23 cellular contexts compared by ENCODE assay signal in genomic region chr3:140708815-140709214, GRCh38. TPM values are rescaled to one million over a fixed set of nuclear protein-coding genes. Genes with fewer than 3 reads are reported as not detected.
A peak's percentile ranks its signal among the peaks of the same experiment; 100 is the strongest.
DNase-seq lines count a peak whose midpoint lies in the region; ATAC-seq and TF ChIP-seq lines count a peak whose summit lies in the region.
"Had no signal": no experiment of that assay in that cellular context is flagged by ENCODE, and none has a peak within 500 bp of the region (broad histone marks: within the 10 kb centered on the region; RNA-seq: fewer than 3 reads in every experiment).

No MANE protein-coding gene starts in this region.

- H2AFZ ChIP-seq in smooth muscle cell (ENCODE audit: low read depth): no peak overlapping the region
- H2AFZ ChIP-seq: GM23248 had no signal

- no peaks in the 10 kb centered on the region for H3K79me2 ChIP-seq in smooth muscle cell (ENCODE audit: low read depth)

- ATAC-seq in Right ventricle myocardium inferior (peak; percentile 38), gastrocnemius medialis (peak; percentile 39 to 42), GM18505 (IDR thresholded peaks at IDR 0.05; ENCODE audit: unreplicated experiment) (no peak)

- no peaks in the 10 kb centered on the region for H3K36me3 ChIP-seq in right atrium auricular region
- no peaks in the 10 kb centered on the region for H3K36me3 ChIP-seq in gastrocnemius medialis
- no peaks in the 10 kb centered on the region for H3K36me3 ChIP-seq in smooth muscle cell (ENCODE audit: low read depth)
- H3K36me3 ChIP-seq: BE2C had no signal

- no peak for TF ChIP-seq CTCF in right atrium auricular region (IDR thresholded peaks at IDR 0.05)
- no peak for TF ChIP-seq CTCF in gastrocnemius medialis (IDR thresholded peaks at IDR 0.05 in 4 of 5, conservative IDR thresholded peaks at IDR 0.05 in 1 of 5)
- TF ChIP-seq CTCF in smooth muscle cell (IDR thresholded peaks at IDR 0.05; ENCODE audit: borderline replicate concordance, insufficient read depth, poor library complexity, severe bottlenecking): no peak

- no peaks in the 10 kb centered on the region for H4K20me1 ChIP-seq in smooth muscle cell (ENCODE audit: low read depth)

- H3K4me3 ChIP-seq in right atrium auricular region: no peak overlapping the region
- no peak overlapping the region for H3K4me3 ChIP-seq in gastrocnemius medialis
- H3K4me3 ChIP-seq in smooth muscle cell: no peak overlapping the region
- H3K4me3 ChIP-seq: GM23248 had no signal

- 90% methylated on average over 2 of the region's 2 CpGs for WGBS in smooth muscle cell (ENCODE audit: low lambda C conversion rate)

- in situ Hi-C loops in gastrocnemius medialis (cut with MboI; ENCODE audit: low sequenced_read_pairs in 4 of 4): no loop called here

- H3K4me1 ChIP-seq in right atrium auricular region: peaks cover 0 to 8% of the 10 kb centered on the region in 2 donors
- no peaks in the 10 kb centered on the region for H3K4me1 ChIP-seq in gastrocnemius medialis
- no peaks in the 10 kb centered on the region for H3K4me1 ChIP-seq in smooth muscle cell (ENCODE audit: low read depth)
- H3K4me1 ChIP-seq: BE2C had no signal

- intact Hi-C loops in Right ventricle myocardium inferior (cut with DNase I) (no loop called here), gastrocnemius medialis (cut with DNase I; ENCODE audit: low total_unique reads) (no loop called here)

- H3K4me2 ChIP-seq in smooth muscle cell: no peak overlapping the region

- H3F3A ChIP-seq in smooth muscle cell (ENCODE audit: low read depth): no peaks in the 10 kb centered on the region

- no peak for DNase-seq in Right ventricle myocardium inferior (ENCODE audit: missing footprints)
- no peak for DNase-seq in right atrium auricular region (ENCODE audit: low spot score)
- DNase-seq in gastrocnemius medialis: peak; percentile 16 to 19
- DNase-seq in SHP77 (lab: John Stamatoyannopoulos, UW): no peak
- DNase-seq in retina: no peak
- DNase-seq in smooth muscle cell (lab: John Stamatoyannopoulos, UW; ENCODE audit: unreplicated experiment): no peak
- DNase-seq: BE2C; Calu3; CD4-positive, alpha-beta memory T cell; DMS53; GM23248; HCEC 1CT; KBM-7; MV-4-11; NCI-H1417 treated with DMSO at 0.1 percent for 48 hours; NCI-H2029; NCI-H2171; NCI-H446; NCI-H69; SIG-M5 had no signal

- H3K27me3 ChIP-seq in right atrium auricular region (no peaks in the 10 kb centered on the region), layer of hippocampus (ENCODE audit: control insufficient read depth, insufficient read depth, low read length) (no peaks in the 10 kb centered on the region), gastrocnemius medialis (no peaks in the 10 kb centered on the region), smooth muscle cell (ENCODE audit: low read depth) (no peaks in the 10 kb centered on the region)
- H3K27me3 ChIP-seq: BE2C had no signal

- no peak for TF ChIP-seq POLR2A in gastrocnemius medialis (IDR thresholded peaks at IDR 0.05)
- no peak for TF ChIP-seq POLR2A in GM18505 (IDR thresholded peaks at IDR 0.05; ENCODE audit: borderline replicate concordance, extremely low read depth, insufficient read depth, insufficient read length)

- peak overlapping the region in 1 of 2 donors; percentile 38 for H3K27ac ChIP-seq in right atrium auricular region
- H3K27ac ChIP-seq in layer of hippocampus (ENCODE audit: low read depth, low read length): peak overlapping the region; percentile 30
- H3K27ac ChIP-seq in gastrocnemius medialis: peak overlapping the region in 1 of 4 donors; percentile 5
- H3K27ac ChIP-seq in smooth muscle cell (ENCODE audit: low read depth): no peak overlapping the region
- H3K27ac ChIP-seq: 22Rv1, GM23248 had no signal

- H3K9me3 ChIP-seq in right atrium auricular region (no peaks in the 10 kb centered on the region), gastrocnemius medialis (no peaks in the 10 kb centered on the region), smooth muscle cell (replicated peaks; ENCODE audit: low read depth) (no peaks in the 10 kb centered on the region)
- H3K9me3 ChIP-seq: BE2C had no signal

- H3K9ac ChIP-seq in smooth muscle cell (ENCODE audit: low read depth): no peak overlapping the region
- H3K9ac ChIP-seq: GM23248 had no signal

RNA-seq across cellular contexts. Expression of gene TRIM42, which starts 31.0 kb away (rescaled TPM):
- total RNA-seq in Right ventricle myocardium inferior (not detected), right atrium auricular region (not detected), gastrocnemius medialis (not detected), smooth muscle cell (not detected in 2 replicates)
- polyA plus RNA-seq in smooth muscle cell: not detected in 2 replicates
- total RNA-seq: Calu3; CD4-positive, alpha-beta memory T cell; GM23248 had no signal
- polyA plus RNA-seq: CD4-positive, alpha-beta memory T cell; GM23248 had no signal

Comparison
In these comparisons a context has a peak if more than half of its experiments do, and no peak if none do; other contexts are left out.
1. DNase-seq: peak in gastrocnemius medialis (2 of 2); none in Right ventricle myocardium inferior (single experiment), right atrium auricular region (single experiment), SHP77 (0 of 2), retina (single experiment) and smooth muscle cell (single experiment).